In genomic region chr17:40323317-40323716, GRCh38 we compare ENCODE assay signal across 8 cellular contexts. TPM values are rescaled to one million over a fixed set of nuclear protein-coding genes. Genes with fewer than 3 reads are reported as not detected.
DNase-seq lines count a peak whose midpoint lies in the region; ATAC-seq, FAIRE-seq and TF ChIP-seq lines count a peak whose summit lies in the region.

No MANE protein-coding gene starts in this region.

- H3K9me3 ChIP-seq in lower lobe of right lung (no peaks in the 10 kb centered on the region), thymus (ENCODE audit: control insufficient read depth) (no peaks in the 10 kb centered on the region)

- H3K4me3 ChIP-seq in lower lobe of right lung = peak overlapping the region; percentile 99
- H3K4me3 ChIP-seq in thymus (ENCODE audit: low read length) = peak overlapping the region; percentile 47

- H3K36me3 ChIP-seq in lower lobe of right lung (no peaks in the 10 kb centered on the region), thymus (ENCODE audit: control insufficient read depth, insufficient read depth) (no peaks in the 10 kb centered on the region)

- intact Hi-C loops in lower lobe of right lung (cut with DNase I) = no loop called here

- H3K27me3 ChIP-seq in lower lobe of right lung (ENCODE audit: low read depth) (no peaks in the 10 kb centered on the region), thymus (ENCODE audit: control insufficient read depth, insufficient read depth) (peaks cover 2% of the 10 kb centered on the region)

- H3K9me3 Mint-ChIP-seq in activated CD4-positive, alpha-beta T cell treated with anti-CD3 and anti-CD28 coated beads, Interleukin-2, amount 10 ng/mL, durations not matched to agents 7 days and 5 days = no peaks in the 10 kb centered on the region
- no peaks in the 10 kb centered on the region for H3K9me3 Mint-ChIP-seq in activated naive CD4-positive, alpha-beta T cell treated with anti-CD3 and anti-CD28 coated beads, Interleukin-2, amount 50 U/mL, for 24 hours

- ATAC-seq in lower lobe of right lung = no peak

- H3K4me1 ChIP-seq in lower lobe of right lung (peaks cover 94% of the 10 kb centered on the region), thymus (ENCODE audit: control insufficient read depth, insufficient read depth, low read length) (peaks cover 75% of the 10 kb centered on the region)

- CTCF ChIA-PET in activated CD4-positive, alpha-beta T cell treated with anti-CD3 and anti-CD28 coated beads, Interleukin-2, amount 10 ng/mL, durations not matched to agents 7 days and 5 days (lab: Charles Lee) = interaction anchor here (1.0 to 7.9 kb wide), 7 partner anchors 10 to 210 kb away, joined by 3 to 47 read pairs (median 3); no protein-coding TSS in a partner anchor

- TF ChIP-seq CTCF in lower lobe of right lung (IDR thresholded peaks at IDR 0.05) = no peak

- H3K4me3 Mint-ChIP-seq in activated CD4-positive, alpha-beta T cell treated with anti-CD3 and anti-CD28 coated beads, Interleukin-2, amount 10 ng/mL, durations not matched to agents 7 days and 5 days = peak overlapping the region; percentile 99
- peak overlapping the region; percentile 97 for H3K4me3 Mint-ChIP-seq in activated naive CD4-positive, alpha-beta T cell treated with anti-CD3 and anti-CD28 coated beads, Interleukin-2, amount 50 U/mL, for 24 hours

- H3K27me3 Mint-ChIP-seq in activated CD4-positive, alpha-beta T cell treated with anti-CD3 and anti-CD28 coated beads, Interleukin-2, amount 10 ng/mL, durations not matched to agents 7 days and 5 days = no peaks in the 10 kb centered on the region
- H3K27me3 Mint-ChIP-seq in activated naive CD4-positive, alpha-beta T cell treated with anti-CD3 and anti-CD28 coated beads, Interleukin-2, amount 50 U/mL, for 24 hours = no peaks in the 10 kb centered on the region

- H3K27ac ChIP-seq in lower lobe of right lung (peak overlapping the region; percentile 96), thymus (ENCODE audit: low read depth) (peak overlapping the region; percentile 79)

- peak overlapping the region; percentile 96 for H3K27ac Mint-ChIP-seq in activated CD4-positive, alpha-beta T cell treated with anti-CD3 and anti-CD28 coated beads, Interleukin-2, amount 10 ng/mL, durations not matched to agents 7 days and 5 days
- peak overlapping the region; percentile 99 for H3K27ac Mint-ChIP-seq in activated naive CD4-positive, alpha-beta T cell treated with anti-CD3 and anti-CD28 coated beads, Interleukin-2, amount 50 U/mL, for 24 hours

- H3K36me3 Mint-ChIP-seq in activated CD4-positive, alpha-beta T cell treated with anti-CD3 and anti-CD28 coated beads, Interleukin-2, amount 10 ng/mL, durations not matched to agents 7 days and 5 days (ENCODE audit: low read depth) = peaks cover 44% of the 10 kb centered on the region
- H3K36me3 Mint-ChIP-seq in activated naive CD4-positive, alpha-beta T cell treated with anti-CD3 and anti-CD28 coated beads, Interleukin-2, amount 50 U/mL, for 24 hours = peaks cover 2% of the 10 kb centered on the region

- H3K4me1 Mint-ChIP-seq in activated CD4-positive, alpha-beta T cell treated with anti-CD3 and anti-CD28 coated beads, Interleukin-2, amount 10 ng/mL, durations not matched to agents 7 days and 5 days = peaks cover 72% of the 10 kb centered on the region
- peaks cover 69% of the 10 kb centered on the region for H3K4me1 Mint-ChIP-seq in activated naive CD4-positive, alpha-beta T cell treated with anti-CD3 and anti-CD28 coated beads, Interleukin-2, amount 50 U/mL, for 24 hours

- FAIRE-seq in urothelium cell line (lab: Jason Lieb, UNC) = no peak

- no peak for DNase-seq in activated CD4-positive, alpha-beta T cell treated with anti-CD3 and anti-CD28 coated beads, Interleukin-2, amount 10 ng/mL, durations not matched to agents 7 days and 5 days
- DNase-seq in activated CD4-positive, alpha-beta T cell treated with anti-CD3 and anti-CD28 coated beads for 48 hours = no peak
- DNase-seq in lower lobe of right lung (no peak), urothelium cell line (ENCODE audit: low spot score) (no peak), A172 (ENCODE audit: low spot score) (no peak), Kasumi-1 (lab: John Stamatoyannopoulos, UW) (no peak)

- POLR2A ChIA-PET in activated CD4-positive, alpha-beta T cell treated with anti-CD3 and anti-CD28 coated beads, Interleukin-2, amount 10 ng/mL, durations not matched to agents 7 days and 5 days (lab: Charles Lee) = no interaction called here

- 79% methylated on average over 3 of the region's 3 CpGs for WGBS in thymus

RNA-seq across cellular contexts. Expression of gene RARA, which starts 14.3 kb away (rescaled TPM):
- 10 to 100 TPM; 66.6 to 66.7 TPM for total RNA-seq in activated CD4-positive, alpha-beta T cell treated with anti-CD3 and anti-CD28 coated beads, Interleukin-2, amount 10 ng/mL, durations not matched to agents 7 days and 5 days
- total RNA-seq in lower lobe of right lung = 82.6 TPM
- 17.1 TPM for polyA plus RNA-seq in thymus
- 13.7 and 33.2 TPM in 2 replicates for total RNA-seq in A172 (2014; rRNA removed; shearing (Covaris generic))

RNA-seq across cellular contexts. Expression of gene CDC6, which starts 35.6 kb away (rescaled TPM):
- total RNA-seq in activated CD4-positive, alpha-beta T cell treated with anti-CD3 and anti-CD28 coated beads, Interleukin-2, amount 10 ng/mL, durations not matched to agents 7 days and 5 days = 10 to 100 TPM; 81.1 to 98.8 TPM
- 2.3 TPM for total RNA-seq in lower lobe of right lung
- 1.3 TPM for polyA plus RNA-seq in thymus
- total RNA-seq in A172 (2014; rRNA removed; shearing (Covaris generic)) = 85.1 and 87.9 TPM in 2 replicates

RNA-seq across cellular contexts. Expression of gene GJD3, which starts 41.2 kb away (rescaled TPM):
- under 1 TPM in 1 of 2 experiments, not detected in 1; 0.22 TPM for total RNA-seq in activated CD4-positive, alpha-beta T cell treated with anti-CD3 and anti-CD28 coated beads, Interleukin-2, amount 10 ng/mL, durations not matched to agents 7 days and 5 days
- 3.1 TPM for total RNA-seq in lower lobe of right lung
- 0.34 TPM for polyA plus RNA-seq in thymus
- not detected in 2 replicates for total RNA-seq in A172 (2014; rRNA removed; shearing (Covaris generic))

Comparison
In these comparisons a context has a peak if more than half of its experiments do, and no peak if none do; other contexts are left out.
1. RNA of gene CDC6, which starts 35.6 kb away (total RNA-seq): 81.1 to 98.8 TPM in activated CD4-positive, alpha-beta T cell treated with anti-CD3 and anti-CD28 coated beads, Interleukin-2, amount 10 ng/mL, durations not matched to agents 7 days and 5 days and 85.1 to 87.9 TPM in A172; 2.3 TPM in lower lobe of right lung (single experiment); every median in the first group is over 10 times any median in the second.